In the genomic region with DNA sequence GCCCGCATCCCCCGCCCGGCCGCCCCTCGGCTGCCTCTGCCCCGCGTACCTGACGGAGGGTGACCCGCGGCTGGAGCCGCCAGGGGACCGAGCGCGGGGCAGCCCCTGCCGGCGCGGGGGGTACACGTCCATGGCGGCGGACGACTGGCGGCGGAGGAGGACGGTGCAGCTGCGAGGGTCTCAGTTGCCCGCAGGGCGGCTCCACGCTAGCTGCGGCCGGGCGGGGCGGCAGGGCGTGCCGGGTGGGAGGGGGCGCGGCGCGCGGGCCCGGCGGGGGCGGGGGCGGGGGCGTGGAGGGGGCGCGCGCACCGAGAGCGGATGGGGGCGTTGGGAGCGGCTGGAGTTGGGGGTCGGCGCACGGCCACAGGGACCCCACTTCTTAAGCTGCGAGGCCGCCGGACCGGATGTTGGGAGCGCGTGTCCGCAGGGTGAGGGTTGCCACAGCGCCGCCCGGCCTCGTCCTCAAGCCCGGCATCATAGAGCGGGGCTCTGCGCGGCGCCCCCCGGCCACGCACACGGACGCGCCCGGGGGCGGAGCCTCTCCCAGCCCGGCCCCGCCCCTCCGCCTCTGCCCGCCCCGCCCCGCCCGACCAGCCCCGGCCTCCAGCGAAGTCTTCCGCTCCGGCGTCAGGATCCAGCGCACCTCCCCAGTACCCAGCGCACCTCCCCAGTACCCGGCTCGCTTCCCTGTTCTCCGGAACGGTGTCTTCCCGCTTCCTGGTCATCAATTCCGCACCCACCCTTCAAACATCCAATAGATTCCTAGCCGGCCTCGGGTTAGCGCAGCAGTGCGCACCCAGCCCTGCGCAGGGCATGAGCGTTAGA, we compare ENCODE assay signal across 8 cellular contexts. TPM values are rescaled to one million over a fixed set of nuclear protein-coding genes. Genes with fewer than 3 reads are reported as not detected.
A peak's percentile ranks its signal among the peaks of the same experiment; 100 is the strongest.
DNase-seq lines count a peak whose midpoint lies in the region; ATAC-seq, FAIRE-seq and TF ChIP-seq lines count a peak whose summit lies in the region.

A gene (minus strand): TSS at position 244 of the 825 bp plus-strand sequence. CDS start 112 bp downstream, at position 132.

- peaks cover 0 to 4% (median 0%) of the 10 kb centered on the region in 4 experiments; a peak in 3 of 7 replicates for H3K27me3 ChIP-seq in H1 (replicated peaks in 1 of 4; ENCODE audit: control insufficient read depth in 3 of 4, extremely low read depth in 1 of 4, insufficient read depth in 3 of 4, low read length in 3 of 4)
- no peaks in the 10 kb centered on the region for H3K27me3 ChIP-seq in mesenchymal stem cell (ENCODE audit: control insufficient read depth in 1 of 2, insufficient read depth in 1 of 2, low read length in 2 of 2)

- H3K79me1 ChIP-seq in H1 (ENCODE audit: low read depth, low read length) (no peaks in the 10 kb centered on the region; the same call in 1 of the 2 replicates), mesenchymal stem cell (replicated peaks; ENCODE audit: low read length, poor library complexity, severe bottlenecking) (no peaks in the 10 kb centered on the region)

- no peaks in the 10 kb centered on the region for H3K36me3 ChIP-seq in H1 (ENCODE audit: control insufficient read depth in 2 of 4, insufficient read depth in 4 of 4, low read length in 3 of 4)
- H3K36me3 ChIP-seq in mesenchymal stem cell (ENCODE audit: control insufficient read depth in 1 of 2, insufficient read depth in 2 of 2, low read depth in 1 of 2, low read length in 2 of 2), result no peaks in the 10 kb centered on the region

- H2BK12ac ChIP-seq in H1 (ENCODE audit: low read depth, low read length), result no peak within 1 kb of the TSS
- peak within 1 kb of the TSS in 1 of 2 experiments; percentile 92 for H2BK12ac ChIP-seq in mesenchymal stem cell (ENCODE audit: low read length in 2 of 2)

- no peak for FAIRE-seq in H1 (lab: Jason Lieb, UNC)

- H3K9me3 ChIP-seq in H1 (ENCODE audit: insufficient read depth in 2 of 2, low read depth in 1 of 2, low read length in 1 of 2), result no peaks in the 10 kb centered on the region
- no peaks in the 10 kb centered on the region for H3K9me3 ChIP-seq in mesenchymal stem cell (ENCODE audit: control insufficient read depth, low read length)

- H2BK5ac ChIP-seq in H1 (ENCODE audit: low read depth, low read length), result peak within 1 kb of the TSS; percentile 56; the same call in 1 of the 2 replicates
- H2BK5ac ChIP-seq in mesenchymal stem cell (ENCODE audit: low read depth, low read length, poor library complexity, severe bottlenecking), result peak within 1 kb of the TSS; percentile 91

- H2BK20ac ChIP-seq in H1 (ENCODE audit: low read length), result no peak within 1 kb of the TSS

- DNase-seq in NCI-H526 (lab: John Stamatoyannopoulos, UW) (peak; percentile 66 to 91), H1 (ENCODE audit: low read depth in 1 of 2, low spot score in 2 of 2) (peak; percentile 46 to 84), mesenchymal stem cell (peak; percentile 81)
- DNase-seq in activated CD8-positive, alpha-beta memory T cell treated with anti-CD3 and anti-CD28 coated beads for 48 hours (ENCODE audit: low read depth in 2 of 3, low spot score in 2 of 3), result peak; percentile 32 to 52 (median 50)
- peak; percentile 44 for DNase-seq in stimulated activated CD8-positive, alpha-beta memory T cell treated with anti-CD3 and anti-CD28 coated beads, Interleukin-12 subunit alpha, Interleukin-12 subunit beta, amount 100 ng/mL, for 1 hour (ENCODE audit: low read depth)

- H3K4me2 ChIP-seq in H1 (ENCODE audit: insufficient read depth in 1 of 2, low read depth in 2 of 2, low read length in 2 of 2) (peak within 1 kb of the TSS; percentile 97 to 98), mesenchymal stem cell (ENCODE audit: low read length, poor library complexity, severe bottlenecking) (peak within 1 kb of the TSS; percentile 98)

- H2BK120ac ChIP-seq in H1 (replicated peaks; ENCODE audit: low read depth, low read length) (no peak within 1 kb of the TSS), mesenchymal stem cell (ENCODE audit: low read depth, low read length) (peak within 1 kb of the TSS; percentile 98)

- H3K18ac ChIP-seq in H1 (ENCODE audit: extremely low read depth, low read length) (peak within 1 kb of the TSS; percentile 9; the same call in 1 of the 2 replicates), mesenchymal stem cell (ENCODE audit: low read depth in 1 of 2, low read length in 2 of 2) (peak within 1 kb of the TSS; percentile 96 to 99)

- no peak within 1 kb of the TSS for H3K14ac ChIP-seq in H1 (ENCODE audit: insufficient read length)
- H3K14ac ChIP-seq in mesenchymal stem cell (ENCODE audit: low read length in 2 of 2), result peak within 1 kb of the TSS; percentile 2 to 99

- H2BK15ac ChIP-seq in H1 (ENCODE audit: low read length) (no peak within 1 kb of the TSS), mesenchymal stem cell (ENCODE audit: low read depth, poor library complexity, severe bottlenecking) (peak within 1 kb of the TSS; percentile 76)

- H3K23ac ChIP-seq in H1 (ENCODE audit: insufficient read length) (no peak within 1 kb of the TSS), mesenchymal stem cell (ENCODE audit: low read length in 2 of 2) (peak within 1 kb of the TSS; percentile 41 to 98)

- H3K4me1 ChIP-seq in H1 (replicated peaks in 1 of 4; ENCODE audit: control insufficient read depth in 3 of 4, insufficient read depth in 4 of 4, low read length in 3 of 4) (peaks cover 0 to 2% (median 0%) of the 10 kb centered on the region in 4 experiments; a peak in 4 of 7 replicates), mesenchymal stem cell (ENCODE audit: control insufficient read depth, insufficient read depth, low read depth, low read length) (peaks cover 1% of the 10 kb centered on the region)

- TF ChIP-seq POLR2A in H1 (IDR thresholded peaks at IDR 0.05; ENCODE audit: control extremely low read depth in 1 of 2, low read depth in 2 of 2, low read length in 2 of 2), result peak in 1 of 2 experiments; percentile 67; a peak in 2 of 3 replicates

- no peak within 1 kb of the TSS for H2AK5ac ChIP-seq in H1 (ENCODE audit: low read depth, low read length)
- H2AK5ac ChIP-seq in mesenchymal stem cell (ENCODE audit: low read length, severe bottlenecking), result no peak within 1 kb of the TSS

- no peak; a peak in 1 of 3 replicates for TF ChIP-seq EP300 in H1 (IDR thresholded peaks at IDR 0.05; ENCODE audit: borderline replicate concordance in 1 of 2, low read depth in 2 of 2, low read length in 2 of 2)

- TF ChIP-seq RAD21 in H1 (IDR thresholded peaks at IDR 0.05 in 1 of 2, conservative IDR thresholded peaks at IDR 0.05 in 1 of 2; ENCODE audit: low read depth in 2 of 2, low read length in 2 of 2), result peak in 1 of 2 experiments; percentile 33; a peak in 2 of 4 replicates

- H4K20me1 ChIP-seq in H1 (replicated peaks in 1 of 2; ENCODE audit: control insufficient read depth in 1 of 2, insufficient read depth in 2 of 2, low read length in 2 of 2), result peaks cover 2 to 3% of the 10 kb centered on the region in 2 experiments

- H3K27ac ChIP-seq in H1 (ENCODE audit: low read depth, low read length) (no peak within 1 kb of the TSS), mesenchymal stem cell (ENCODE audit: low read length, poor library complexity, severe bottlenecking) (peak within 1 kb of the TSS; percentile 83)

- peaks cover 0 to 13% of the 10 kb centered on the region in 2 experiments; a peak in 1 of 4 replicates for H3K79me2 ChIP-seq in H1 (ENCODE audit: control insufficient read depth in 1 of 2, insufficient read depth in 2 of 2, low read length in 2 of 2)

- H3K56ac ChIP-seq in H1 (replicated peaks; ENCODE audit: insufficient read length, low read depth, low read length), result no peak within 1 kb of the TSS

- WGBS in H1 (ENCODE audit: extremely low coverage in 1 of 2, insufficient coverage in 1 of 2, insufficient read length in 1 of 2, insufficient replicate concordance in 2 of 2, low coverage in 1 of 2, low lambda C conversion rate in 2 of 2, missing lambda C conversion rate in 1 of 2), 2 experiments, result 1% methylated on average over 24 of the region's 103 CpGs; no CpG with 5 or more reads in 1 of the 2 experiments
- under 1% methylated on average over 52 of the region's 103 CpGs for WGBS in mesenchymal stem cell

- H3K4ac ChIP-seq in H1 (replicated peaks; ENCODE audit: insufficient read length, low read depth, low read length), result no peak within 1 kb of the TSS
- H3K4ac ChIP-seq in mesenchymal stem cell (ENCODE audit: low read depth in 1 of 2, low read length in 2 of 2), result peak within 1 kb of the TSS; percentile 84 to 96

- TF ChIP-seq CTCF in GM12873 (IDR thresholded peaks at IDR 0.05; ENCODE audit: insufficient read depth, low read depth, low read length, missing control alignments), result peak; percentile 21
- TF ChIP-seq CTCF in H1 (IDR thresholded peaks at IDR 0.05; ENCODE audit: control extremely low read depth in 1 of 3, insufficient read depth in 1 of 3, low read depth in 1 of 3, low read length in 3 of 3), result peak; percentile 31 to 73 (median 61)

- POLR2A ChIA-PET in H1 (lab: Charles Lee; ENCODE audit: partially characterized antibody), result interaction anchor here (1.4 to 2.3 kb wide), 2 partner anchors 11 to 35 kb away, joined by 3 to 6 read pairs; no protein-coding TSS in a partner anchor

- peak within 1 kb of the TSS; percentile 65 for H4K5ac ChIP-seq in H1 (ENCODE audit: insufficient read length, low read depth, low read length)

- H3K4me3 ChIP-seq in H1 (ENCODE audit: extremely low read depth in 1 of 4, insufficient read depth in 2 of 4, low read depth in 3 of 4, low read length in 4 of 4) (peak within 1 kb of the TSS; percentile 68 to 86 (median 72)), mesenchymal stem cell (ENCODE audit: insufficient read depth in 1 of 2, low read depth in 1 of 2, low read length in 2 of 2) (peak within 1 kb of the TSS; percentile 96 to 97)

- H2AFZ ChIP-seq in H1 (ENCODE audit: low read length) (peak within 1 kb of the TSS; percentile 78), mesenchymal stem cell (ENCODE audit: low read depth, low read length) (peak within 1 kb of the TSS; percentile 95)

- CTCF ChIA-PET in H1 (lab: Charles Lee; ENCODE audit: partially characterized antibody), result interaction anchor here (0.5 to 1.8 kb wide), 7 partner anchors 8 to 190 kb away, joined by 3 to 5 read pairs (median 3); no protein-coding TSS in a partner anchor

- H4K8ac ChIP-seq in H1 (ENCODE audit: extremely low read depth, insufficient read depth, low read length) (peak within 1 kb of the TSS; percentile 62), mesenchymal stem cell (ENCODE audit: low read length) (peak within 1 kb of the TSS; percentile 76)

- H3K9ac ChIP-seq in H1 (replicated peaks in 1 of 4; ENCODE audit: extremely low read depth in 1 of 4, low read depth in 3 of 4, low read length in 3 of 4), result peak within 1 kb of the TSS; percentile 17 to 81 (median 29); a peak in 6 of 7 replicates
- H3K9ac ChIP-seq in mesenchymal stem cell (ENCODE audit: low read length), result peak within 1 kb of the TSS; percentile 93

- peaks cover 15% of the 10 kb centered on the region for H3K23me2 ChIP-seq in H1 (ENCODE audit: low read depth, low read length)

- peak; percentile 49 for ATAC-seq in HG03095 (IDR thresholded peaks at IDR 0.05; ENCODE audit: unreplicated experiment)
- ATAC-seq in HG02840 (IDR thresholded peaks at IDR 0.05; ENCODE audit: low FRiP score, unreplicated experiment), result no peak

- no peak within 1 kb of the TSS for H4K91ac ChIP-seq in H1 (replicated peaks; ENCODE audit: insufficient read length, low read length)
- H4K91ac ChIP-seq in mesenchymal stem cell (ENCODE audit: low read length), result peak within 1 kb of the TSS; percentile 93

RNA-seq across cellular contexts. Expression of the gene that starts here (rescaled TPM):
- 5.0 and 5.7 TPM in 2 replicates for total RNA-seq in H1 (2021; fragmentation: NEBNext Ultra II Directional; extraction: Animal tissue kit (Norgen Biotek cat#: 25700))
- polyA plus RNA-seq in H1 (2011; rRNA removed), result 2.6 and 2.7 TPM in 2 replicates
- 3.5 TPM for polyA plus RNA-seq in H1 (2011; cell fraction: cytosol; rRNA removed)
- polyA plus RNA-seq in H1 (2011; cell fraction: nucleus; rRNA removed), result 7.1 TPM
- polyA plus RNA-seq in H1 (2012, experiment 1 of 2), result 3.3 to 4.1 TPM (median 3.9 TPM) in 4 replicates
- polyA plus RNA-seq in H1 (2012, experiment 2 of 2), result 0.70 TPM
- polyA plus RNA-seq in H1 (2013, experiment 1 of 2), result 2.7 TPM
- polyA plus RNA-seq in H1 (2013, experiment 2 of 2), result 2.3 TPM
- polyA minus RNA-seq in H1 (2011; rRNA and poly(A)+ RNA removed), result 6.7 and 7.5 TPM in 2 replicates
- 3.4 TPM for polyA minus RNA-seq in H1 (2011; cell fraction: cytosol; rRNA and poly(A)+ RNA removed)
- 8.6 TPM for polyA minus RNA-seq in H1 (2011; cell fraction: nucleus; rRNA and poly(A)+ RNA removed)
- polyA plus RNA-seq in mesenchymal stem cell (2013, experiment 1 of 2), result 10.1 TPM
- 9.8 TPM for polyA plus RNA-seq in mesenchymal stem cell (2013, experiment 2 of 2)
